23 cellular contexts compared by ENCODE assay signal in genomic region chr20:63758152-63758551, GRCh38.
"Had no signal": no experiment of that assay in that cellular context is flagged by ENCODE, and none has a peak within 500 bp of the region (broad histone marks: within the 10 kb centered on the region; RNA-seq: fewer than 3 reads in every experiment).

No MANE protein-coding gene starts in this region.

- H3K27ac Mint-ChIP-seq: memory B cell; progenitor cell of endocrine pancreas; stimulated activated memory B cell treated with anti-CD40 and anti-IgM and Interleukin-4, amounts not matched to agents 10 μg/mL and 1 μg/mL and 100 μg/mL, for 72 hours; stimulated activated naive CD8-positive, alpha-beta T cell treated with anti-CD3 and anti-CD28 coated beads, Interleukin-15, Interleukin-2, amounts not matched to agents 100 ng/mL and 50 ng/mL, for 24 hours had no signal

- ATAC-seq: foreskin keratinocyte; left cardiac atrium; lower lobe of right lung; pancreas; right lobe of liver; stimulated activated memory B cell treated with anti-CD40 and anti-IgM and Interleukin-4, amounts not matched to agents 10 μg/mL and 1 μg/mL and 100 μg/mL, for 72 hours had no signal

- H3K27me3 Mint-ChIP-seq: progenitor cell of endocrine pancreas; stimulated activated naive CD8-positive, alpha-beta T cell treated with anti-CD3 and anti-CD28 coated beads, Interleukin-15, Interleukin-2, amounts not matched to agents 100 ng/mL and 50 ng/mL, for 24 hours had no signal

- H3K4me3 Mint-ChIP-seq: memory B cell; stimulated activated memory B cell treated with anti-CD40 and anti-IgM and Interleukin-4, amounts not matched to agents 10 μg/mL and 1 μg/mL and 100 μg/mL, for 72 hours; stimulated activated naive CD8-positive, alpha-beta T cell treated with anti-CD3 and anti-CD28 coated beads, Interleukin-15, Interleukin-2, amounts not matched to agents 100 ng/mL and 50 ng/mL, for 24 hours had no signal

- H3K36me3 Mint-ChIP-seq: memory B cell; stimulated activated memory B cell treated with anti-CD40 and anti-IgM and Interleukin-4, amounts not matched to agents 10 μg/mL and 1 μg/mL and 100 μg/mL, for 72 hours had no signal

- DNase-seq: colonic mucosa; dermis blood vessel endothelial cell; erythroblast; foreskin keratinocyte; head of caudate nucleus; kidney; left cardiac atrium; left ventricle myocardium inferior; lower lobe of right lung; midbrain; nucleus accumbens; right lobe of liver; stimulated activated CD4-positive, alpha-beta T cell treated with anti-CD3 and anti-CD28 coated beads, Interleukin-4, amount 100 ng/mL, for 1 hour; stimulated activated CD8-positive, alpha-beta memory T cell treated with anti-CD3 and anti-CD28 coated beads, Interleukin-4, amount 100 ng/mL, for 48 hours; tibial artery; upper lobe of left lung; uterus had no signal

- H3K9me3 Mint-ChIP-seq: memory B cell; stimulated activated memory B cell treated with anti-CD40 and anti-IgM and Interleukin-4, amounts not matched to agents 10 μg/mL and 1 μg/mL and 100 μg/mL, for 72 hours; stimulated activated naive CD8-positive, alpha-beta T cell treated with anti-CD3 and anti-CD28 coated beads, Interleukin-15, Interleukin-2, amounts not matched to agents 100 ng/mL and 50 ng/mL, for 24 hours had no signal

- FAIRE-seq: endothelial cell of umbilical vein, kidney, pancreas had no signal

- H3K4me1 Mint-ChIP-seq: memory B cell; stimulated activated memory B cell treated with anti-CD40 and anti-IgM and Interleukin-4, amounts not matched to agents 10 μg/mL and 1 μg/mL and 100 μg/mL, for 72 hours had no signal
